In genomic region chr9:15161744-15162143, GRCh38 we compare ENCODE assay signal across 17 cellular contexts.
DNase-seq lines count a peak whose midpoint lies in the region; ATAC-seq and TF ChIP-seq lines count a peak whose summit lies in the region.
"Had no signal": no experiment of that assay in that cellular context is flagged by ENCODE, and none has a peak within 500 bp of the region (broad histone marks: within the 10 kb centered on the region; RNA-seq: fewer than 3 reads in every experiment).

No MANE protein-coding gene starts in this region.

- H3K27me3 ChIP-seq in CD8-positive, alpha-beta T cell (ENCODE audit: insufficient read depth, low read length) = no peaks in the 10 kb centered on the region
- peaks cover 1% of the 10 kb centered on the region; the same call in 1 of the 2 replicates for H3K27me3 ChIP-seq in IMR-90 (ENCODE audit: control insufficient read depth, insufficient read depth, low read length)
- H3K27me3 ChIP-seq: BLaER1 had no signal

- H3K23ac ChIP-seq in IMR-90 (ENCODE audit: low read depth, low read length) = no peak overlapping the region

- no peaks in the 10 kb centered on the region for H3K27me3 Mint-ChIP-seq in CD8-positive, alpha-beta T cell (ENCODE audit: low read depth)
- no peaks in the 10 kb centered on the region for H3K27me3 Mint-ChIP-seq in nephron progenitor cell (ENCODE audit: low read depth, poor library complexity)
- H3K27me3 Mint-ChIP-seq: CD8-positive, alpha-beta memory T cell had no signal

- H3K14ac ChIP-seq in IMR-90 (replicated peaks; ENCODE audit: low read depth, low read length) = no peak overlapping the region

- H3K36me3 ChIP-seq in CD8-positive, alpha-beta T cell (ENCODE audit: insufficient read depth, low read length) = no peaks in the 10 kb centered on the region
- no peaks in the 10 kb centered on the region for H3K36me3 ChIP-seq in IMR-90 (ENCODE audit: control insufficient read depth, insufficient read depth, low read length)
- H3K36me3 ChIP-seq: BLaER1 had no signal

- no peaks in the 10 kb centered on the region for H3K9me3 ChIP-seq in CD8-positive, alpha-beta T cell (ENCODE audit: low read length)
- no peaks in the 10 kb centered on the region for H3K9me3 ChIP-seq in IMR-90 (ENCODE audit: control insufficient read depth, insufficient read depth, low read length)
- H3K9me3 ChIP-seq: BLaER1 had no signal

- H3K27ac ChIP-seq in CD8-positive, alpha-beta T cell (ENCODE audit: low read depth, low read length) = no peak overlapping the region
- no peak overlapping the region for H3K27ac ChIP-seq in IMR-90 (ENCODE audit: insufficient read depth, low read length)
- H3K27ac ChIP-seq: BLaER1 had no signal

- no peak overlapping the region; the same call in 1 of the 2 replicates for H2BK120ac ChIP-seq in IMR-90 (ENCODE audit: low read depth, low read length)

- BruUV-seq in IMR-90 (replicated peaks; lab: Mats Ljungman, UMichigan) = no TSS peak

- peaks cover 3% of the 10 kb centered on the region for H3K4me1 Mint-ChIP-seq in CD8-positive, alpha-beta T cell (ENCODE audit: low read depth)
- peaks cover 23% of the 10 kb centered on the region for H3K4me1 Mint-ChIP-seq in nephron progenitor cell
- H3K4me1 Mint-ChIP-seq: CD14-positive monocyte had no signal

- H4K91ac ChIP-seq in IMR-90 (ENCODE audit: insufficient read depth, low read depth, low read length) = no peak overlapping the region

- 0 out of 2 replicates have a peak overlapping the region, but pooled peaks have one; percentile 32 for H2BK20ac ChIP-seq in IMR-90 (ENCODE audit: low read depth, low read length)

- no peak overlapping the region for H3K9ac ChIP-seq in IMR-90 (ENCODE audit: low read depth, low read length)
- H3K9ac ChIP-seq: BLaER1 had no signal

- no peak for DNase-seq in CD8-positive, alpha-beta T cell
- DNase-seq in IMR-90 (no peak), left colon (no peak), nephron progenitor cell (no peak), NCI-H2029 (lab: John Stamatoyannopoulos, UW) (no peak), CD1c-positive myeloid dendritic cell (ENCODE audit: extremely low spot score) (no peak)
- DNase-seq: 8988T; CD8-positive, alpha-beta memory T cell; COR-L47; DMS 273 treated with DMSO at 0.1 percent for 48 hours; DMS53; DND-41; GDM1 had no signal

- POLR2A ChIA-PET in CD8-positive, alpha-beta T cell (lab: Charles Lee) = no interaction called here
- POLR2A ChIA-PET in IMR-90 (lab: Charles Lee; ENCODE audit: unreplicated experiment) = no interaction called here

- no peak overlapping the region for H3K4me2 ChIP-seq in IMR-90 (ENCODE audit: low read depth, low read length)
- H3K4me2 ChIP-seq: BLaER1 had no signal

- in situ Hi-C loops in IMR-90 (cut with MboI; ENCODE audit: low sequenced_read_pairs) = no loop called here

- H2AK9ac ChIP-seq in IMR-90 (replicated peaks; ENCODE audit: low read depth, low read length, poor library complexity) = no peak overlapping the region

- TF ChIP-seq CTCF in CD8-positive, alpha-beta T cell (IDR thresholded peaks at IDR 0.05) = no peak
- TF ChIP-seq CTCF in IMR-90 (conservative IDR thresholded peaks at IDR 0.05; ENCODE audit: low read depth, low read length) (no peak), nephron progenitor cell (IDR thresholded peaks at IDR 0.05) (no peak)

- no peak overlapping the region for H3K56ac ChIP-seq in IMR-90 (ENCODE audit: extremely low read depth, insufficient read depth, low read length)

- no peak overlapping the region for H3K4me3 ChIP-seq in CD8-positive, alpha-beta T cell (ENCODE audit: low read depth, low read length)
- no peak overlapping the region for H3K4me3 ChIP-seq in IMR-90 (ENCODE audit: insufficient read depth, low read depth, low read length)
- H3K4me3 ChIP-seq: BLaER1, K562 had no signal

- no peak overlapping the region for H2BK15ac ChIP-seq in IMR-90 (ENCODE audit: low read depth, low read length)

- 0 out of 2 replicates have a peak overlapping the region, but pooled peaks have one; percentile 16 for H3K4ac ChIP-seq in IMR-90 (ENCODE audit: low read depth, low read length)

- no peak overlapping the region for H2AK5ac ChIP-seq in IMR-90 (ENCODE audit: low read depth, low read length)

- H3K4me3 Mint-ChIP-seq in CD8-positive, alpha-beta T cell = no peak overlapping the region
- H3K4me3 Mint-ChIP-seq in nephron progenitor cell = no peak overlapping the region
- H3K4me3 Mint-ChIP-seq: CD14-positive monocyte; CD8-positive, alpha-beta memory T cell had no signal

- H4K5ac ChIP-seq in IMR-90 (ENCODE audit: low read depth, low read length) = no peak overlapping the region

- H3K9me3 Mint-ChIP-seq in CD8-positive, alpha-beta T cell = no peaks in the 10 kb centered on the region
- peaks cover 10% of the 10 kb centered on the region for H3K9me3 Mint-ChIP-seq in nephron progenitor cell
- H3K9me3 Mint-ChIP-seq: CD8-positive, alpha-beta memory T cell had no signal

- H4K20me1 ChIP-seq in IMR-90 (ENCODE audit: insufficient read depth, low read length) = no peaks in the 10 kb centered on the region
- H4K20me1 ChIP-seq: BLaER1 had no signal

- H3K36me3 Mint-ChIP-seq in CD8-positive, alpha-beta T cell = peaks cover 8% of the 10 kb centered on the region
- no peaks in the 10 kb centered on the region for H3K36me3 Mint-ChIP-seq in nephron progenitor cell (ENCODE audit: low read depth)
- H3K36me3 Mint-ChIP-seq: CD14-positive monocyte had no signal

- H4K8ac ChIP-seq in IMR-90 (ENCODE audit: low read depth in 2 of 2, low read length in 2 of 2) = no peak overlapping the region

- WGBS in IMR-90 (ENCODE audit: extremely low coverage in 2 of 2, insufficient read length in 1 of 2), 2 experiments = no CpG with 5 or more reads among the region's 5 CpGs

- intact Hi-C loops in CD8-positive, alpha-beta T cell (cut with DNase I, micrococcal nuclease) = no loop called here
- intact Hi-C loops in IMR-90 (cut with micrococcal nuclease) = no loop called here
- intact Hi-C loops in left colon (cut with DNase I, micrococcal nuclease) = no loop called here

- ATAC-seq in CD8-positive, alpha-beta T cell = no peak
- ATAC-seq in IMR-90 (ENCODE audit: low read depth) = no peak
- peak; percentile 27 for ATAC-seq in left colon
- no peak for ATAC-seq in GM19395 (IDR thresholded peaks at IDR 0.05; ENCODE audit: unreplicated experiment)
- ATAC-seq: K562 had no signal

- H3K18ac ChIP-seq in IMR-90 (ENCODE audit: low read depth, low read length) = no peak overlapping the region

- TF ChIP-seq POLR2A in IMR-90 (IDR thresholded peaks at IDR 0.05; ENCODE audit: low read depth, low read length) = no peak

- no peaks in the 10 kb centered on the region for H3K4me1 ChIP-seq in CD8-positive, alpha-beta T cell (ENCODE audit: insufficient read depth, low read length)
- peaks cover 2% of the 10 kb centered on the region; the same call in 1 of the 2 replicates for H3K4me1 ChIP-seq in IMR-90 (ENCODE audit: control insufficient read depth, insufficient read depth, low read length)
- H3K4me1 ChIP-seq: BLaER1 had no signal

- no peak for TF ChIP-seq RAD21 in IMR-90 (IDR thresholded peaks at IDR 0.05; ENCODE audit: low read length)

- H3K27ac Mint-ChIP-seq in CD8-positive, alpha-beta T cell = peak overlapping the region; percentile 14
- peak overlapping the region; percentile 63 for H3K27ac Mint-ChIP-seq in nephron progenitor cell
- H3K27ac Mint-ChIP-seq: CD14-positive monocyte; CD8-positive, alpha-beta memory T cell had no signal

- CTCF ChIA-PET in CD8-positive, alpha-beta T cell (lab: Charles Lee) = no interaction called here
- CTCF ChIA-PET in IMR-90 (lab: Yijun Ruan, JAX) = interaction anchor here (1.2 kb wide), 1 partner anchor 11 kb away, joined by 3 read pairs; no protein-coding TSS in a partner anchor

- no peak overlapping the region for H2BK5ac ChIP-seq in IMR-90 (ENCODE audit: low read depth, low read length, poor library complexity, severe bottlenecking)

- dilution Hi-C loops in IMR-90 (cut with HindIII; ENCODE audit: low sequenced_read_pairs, unreplicated experiment) = no loop called here

- no peaks in the 10 kb centered on the region for H3K79me1 ChIP-seq in IMR-90 (ENCODE audit: low read depth in 1 of 2, low read length in 2 of 2)

- H2AFZ ChIP-seq in IMR-90 (replicated peaks; ENCODE audit: low read length, poor library complexity) = no peak overlapping the region

- peaks cover 2% of the 10 kb centered on the region; the same call in 1 of the 2 replicates for H3K9me1 ChIP-seq in IMR-90 (ENCODE audit: insufficient read depth, low read length)

TF ChIP-seq in IMR-90, 13 proteins besides CTCF, POLR2A, EP300 and RAD21:
- TF ChIP-seq MAFK (IDR thresholded peaks at IDR 0.05; ENCODE audit: low read depth, low read length) = no peak
- no peak for TF ChIP-seq CEBPB (IDR thresholded peaks at IDR 0.05; ENCODE audit: low read depth, low read length)
- no peak for TF ChIP-seq RCOR1 (IDR thresholded peaks at IDR 0.05; ENCODE audit: insufficient replicate concordance, low read length)
- no peak for TF ChIP-seq NFE2L2 (IDR thresholded peaks at IDR 0.05; ENCODE audit: low read depth, low read length)
